23 cellular contexts compared by ENCODE assay signal in the genomic region with DNA sequence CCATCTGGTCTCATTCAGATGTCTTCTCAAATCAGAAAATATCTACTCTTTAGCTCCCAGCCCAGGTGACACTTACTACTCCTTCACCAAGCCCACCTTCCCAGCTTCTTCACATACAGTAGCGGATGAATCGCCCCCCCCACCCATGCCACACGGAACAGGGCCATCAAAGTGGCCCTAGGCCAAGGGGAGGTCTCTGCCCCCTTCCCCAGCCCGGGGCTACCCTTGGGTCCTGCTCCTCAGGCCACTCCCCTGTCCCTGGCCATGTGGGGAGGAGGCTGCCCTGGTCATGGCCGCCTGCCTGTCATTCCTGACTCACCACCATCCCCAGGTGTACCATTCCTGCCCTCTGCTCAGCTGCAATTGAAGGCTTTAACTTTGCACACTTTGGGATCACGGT.
A peak's percentile ranks its signal among the peaks of the same experiment; 100 is the strongest.
DNase-seq lines count a peak whose midpoint lies in the region; ATAC-seq and TF ChIP-seq lines count a peak whose summit lies in the region.
"Had no signal": no experiment of that assay in that cellular context is flagged by ENCODE, and none has a peak within 500 bp of the region (broad histone marks: within the 10 kb centered on the region; RNA-seq: fewer than 3 reads in every experiment).

No MANE protein-coding gene starts in this region.

- no peaks in the 10 kb centered on the region for H3K27me3 ChIP-seq in PC-3 (ENCODE audit: low read length)
- H3K27me3 ChIP-seq: BLaER1 had no signal

- H3K9me3 Mint-ChIP-seq in nephron (peaks cover 5% of the 10 kb centered on the region), type B pancreatic cell (no peaks in the 10 kb centered on the region), MCF 10A (ENCODE audit: unreplicated experiment) (peaks cover under 1% of the 10 kb centered on the region)

- H3K9me3 ChIP-seq in PC-3 (ENCODE audit: low read length), result no peaks in the 10 kb centered on the region
- H3K9me3 ChIP-seq: BLaER1 had no signal

- no peak for ATAC-seq in PC-3

- intact Hi-C loops in PC-3 (cut with micrococcal nuclease) (no loop called here), MCF 10A (cut with micrococcal nuclease) (no loop called here)

- H3K9ac ChIP-seq in PC-3 (ENCODE audit: low read length), result no peak overlapping the region
- H3K9ac ChIP-seq: BLaER1, KMS-11 had no signal

- no peaks in the 10 kb centered on the region for H3K36me3 ChIP-seq in PC-3 (ENCODE audit: low read depth, low read length)
- H3K36me3 ChIP-seq: BLaER1 had no signal

- no TSS peak for BruUV-seq in PC-3 (replicated peaks; lab: Mats Ljungman, UMichigan)
- BruUV-seq in MCF 10A (replicated peaks; lab: Mats Ljungman, UMichigan), result no TSS peak

- H3K36me3 Mint-ChIP-seq in nephron (ENCODE audit: low read depth) (no peaks in the 10 kb centered on the region), type B pancreatic cell (no peaks in the 10 kb centered on the region), MCF 10A (ENCODE audit: insufficient read depth, unreplicated experiment) (no peaks in the 10 kb centered on the region)
- H3K36me3 Mint-ChIP-seq: CD4-positive, CD25-positive, alpha-beta regulatory T cell; IgD-negative memory B cell had no signal

- POLR2A ChIA-PET in PC-3 (lab: Charles Lee; ENCODE audit: unreplicated experiment), result no interaction called here
- POLR2A ChIA-PET in MCF 10A (lab: Yijun Ruan, JAX), result no interaction called here

- H3K27ac Mint-ChIP-seq in nephron, result no peak overlapping the region
- H3K27ac Mint-ChIP-seq in type B pancreatic cell, result no peak overlapping the region
- H3K27ac Mint-ChIP-seq in MCF 10A (ENCODE audit: low read depth, unreplicated experiment), result no peak overlapping the region
- H3K27ac Mint-ChIP-seq: CD4-positive, CD25-positive, alpha-beta regulatory T cell; IgD-negative memory B cell had no signal

- H3K4me3 Mint-ChIP-seq in nephron (peak overlapping the region; percentile 27 to 66 (median 61)), type B pancreatic cell (peak overlapping the region; percentile 69), MCF 10A (ENCODE audit: unreplicated experiment) (no peak overlapping the region)
- H3K4me3 Mint-ChIP-seq: CD4-positive, CD25-positive, alpha-beta regulatory T cell had no signal

- TF ChIP-seq CTCF in PC-3 (conservative IDR thresholded peaks at IDR 0.05; ENCODE audit: low read depth, low read length) (no peak), epithelial cell of esophagus (IDR thresholded peaks at IDR 0.05; ENCODE audit: insufficient read depth, low read depth, low read length, missing control alignments) (no peak), nephron (IDR thresholded peaks at IDR 0.05; ENCODE audit: unreplicated experiment in 3 of 3) (no peak), type B pancreatic cell (conservative IDR thresholded peaks at IDR 0.05) (no peak), MCF 10A (IDR thresholded peaks at IDR 0.05; ENCODE audit: unreplicated experiment) (no peak)

- H2AFZ ChIP-seq in PC-3 (ENCODE audit: low read length), result no peak overlapping the region

- CTCF ChIA-PET in PC-3 (lab: Charles Lee), result no interaction called here
- CTCF ChIA-PET in MCF 10A (lab: Yijun Ruan, JAX), result interaction anchor here (1.1 kb wide), 1 partner anchor 42 kb away, joined by 3 read pairs; no protein-coding TSS in a partner anchor

- H3K79me2 ChIP-seq in PC-3 (ENCODE audit: low read length), result 0 out of 2 replicates have a peak, but pooled peaks cover 4% of the 10 kb centered on the region

- H3K4me1 Mint-ChIP-seq in nephron, result peaks cover 11% of the 10 kb centered on the region
- H3K4me1 Mint-ChIP-seq in type B pancreatic cell (ENCODE audit: unreplicated experiment), result no peaks in the 10 kb centered on the region
- H3K4me1 Mint-ChIP-seq in MCF 10A (ENCODE audit: insufficient read depth, unreplicated experiment), result no peaks in the 10 kb centered on the region

- peaks cover 31% of the 10 kb centered on the region for H3K27me3 Mint-ChIP-seq in nephron (ENCODE audit: low read depth)
- peaks cover 21% of the 10 kb centered on the region for H3K27me3 Mint-ChIP-seq in type B pancreatic cell
- peaks cover 21% of the 10 kb centered on the region for H3K27me3 Mint-ChIP-seq in MCF 10A (ENCODE audit: insufficient read depth, unreplicated experiment)

- H4K20me1 ChIP-seq in PC-3 (ENCODE audit: low read length), result no peaks in the 10 kb centered on the region
- H4K20me1 ChIP-seq: BLaER1 had no signal

- DNase-seq in PC-3, result peak; percentile 43
- DNase-seq in epithelial cell of esophagus (ENCODE audit: low read depth), result peak; percentile 32
- no peak for DNase-seq in type B pancreatic cell (ENCODE audit: extremely low spot score, unreplicated experiment)
- DNase-seq in SHP77 (lab: John Stamatoyannopoulos, UW), result no peak
- DNase-seq in T-helper 2 cell, result no peak
- DNase-seq in MCF 10A (ENCODE audit: unreplicated experiment), result no peak
- DNase-seq: CD4-positive, CD25-positive, alpha-beta regulatory T cell; GOT3; HCEC 1CT; NCI-H1092; NCI-H1417 treated with DMSO at 0.1 percent for 48 hours; NCI-H187; NCI-H2081 treated with DMSO at 0.1 percent for 48 hours; NCI-H2171 treated with DMSO at 0.1 percent for 48 hours; NCI-H345; NCI-H748 treated with DMSO at 0.1 percent for 48 hours; Right ventricle myocardium superior; RPMI8226 had no signal

- H3K4me1 ChIP-seq in PC-3 (ENCODE audit: insufficient read depth, low read length), result peaks cover 47% of the 10 kb centered on the region

- H3K27ac ChIP-seq in PC-3 (ENCODE audit: low read length), result peak overlapping the region; percentile 79; the same call in 1 of the 2 replicates
- H3K27ac ChIP-seq: HL-60, KMS-11 had no signal

- H3K9me2 ChIP-seq in PC-3 (replicated peaks; ENCODE audit: low read length), result no peaks in the 10 kb centered on the region

- peaks cover under 1% of the 10 kb centered on the region for H3F3A ChIP-seq in PC-3 (ENCODE audit: low read length, unreplicated experiment)

- H3K4me2 ChIP-seq in PC-3 (ENCODE audit: low read length), result 0 out of 2 replicates have a peak overlapping the region, but pooled peaks have one; percentile 94
- H3K4me2 ChIP-seq: KMS-11 had no signal

- H3K4me3 ChIP-seq in PC-3 (ENCODE audit: low read length) (no peak overlapping the region), epithelial cell of esophagus (ENCODE audit: low read length) (no peak overlapping the region)

Comparison
In these comparisons a context has a peak if more than half of its experiments do, and no peak if none do; other contexts are left out.
1. DNase-seq: peak in PC-3 (single experiment) and epithelial cell of esophagus (single experiment); none in type B pancreatic cell (single experiment), SHP77 (0 of 2), T-helper 2 cell (0 of 5) and MCF 10A (single experiment).